Comparison of ENCODE assay signal across 11 cellular contexts in the genomic region with DNA sequence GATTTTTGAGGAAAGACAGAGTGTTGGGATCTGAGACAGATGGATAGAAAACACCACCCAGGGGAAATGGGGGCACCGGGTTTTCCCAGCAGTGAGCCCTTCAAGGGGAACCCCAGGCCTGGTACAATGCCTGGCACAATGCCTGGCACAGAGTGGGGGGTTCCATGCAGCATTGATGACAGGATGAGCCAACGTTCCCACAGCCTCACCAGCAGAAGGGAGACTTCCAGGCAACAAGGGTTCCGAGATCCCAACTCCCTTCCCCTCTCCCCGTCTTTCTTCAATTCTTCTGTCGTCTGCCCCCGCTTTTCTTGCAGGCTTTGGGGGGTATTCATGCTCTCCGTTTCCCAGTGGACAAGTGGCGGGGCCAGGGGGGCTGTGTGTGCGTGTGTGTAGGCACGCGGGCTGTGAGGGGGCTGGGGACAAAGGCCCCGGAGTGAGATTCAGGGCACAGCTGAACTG.
A peak's percentile ranks its signal among the peaks of the same experiment; 100 is the strongest.
DNase-seq lines count a peak whose midpoint lies in the region; FAIRE-seq and TF ChIP-seq lines count a peak whose summit lies in the region.
"Had no signal": no experiment of that assay in that cellular context is flagged by ENCODE, and none has a peak within 500 bp of the region (broad histone marks: within the 10 kb centered on the region; RNA-seq: fewer than 3 reads in every experiment).

No MANE protein-coding gene starts in this region.

- no peaks in the 10 kb centered on the region for H3K9me3 Mint-ChIP-seq in Calu3 (ENCODE audit: low read depth, unreplicated experiment)
- H3K9me3 Mint-ChIP-seq: activated naive CD8-positive, alpha-beta T cell treated with anti-CD3 and anti-CD28 coated beads, Interleukin-2, amount 50 U/mL, for 24 hours; CD4-positive, CD25-positive, alpha-beta regulatory T cell had no signal

- peak overlapping the region; percentile 24 for H3K27ac Mint-ChIP-seq in Calu3 (ENCODE audit: unreplicated experiment)
- H3K27ac Mint-ChIP-seq: activated naive CD8-positive, alpha-beta T cell treated with anti-CD3 and anti-CD28 coated beads, Interleukin-2, amount 50 U/mL, for 24 hours; CD4-positive, CD25-positive, alpha-beta regulatory T cell had no signal

- H3K9me3 ChIP-seq in breast epithelium (no peaks in the 10 kb centered on the region), kidney (ENCODE audit: control insufficient read depth in 1 of 2, low read length in 2 of 2) (no peaks in the 10 kb centered on the region), sigmoid colon (no peaks in the 10 kb centered on the region), MM.1S (replicated peaks; ENCODE audit: insufficient read depth, low read length) (no peaks in the 10 kb centered on the region)

- peak overlapping the region; percentile 38 for H3K4me3 Mint-ChIP-seq in Calu3 (ENCODE audit: low read depth, unreplicated experiment)
- H3K4me3 Mint-ChIP-seq: activated naive CD8-positive, alpha-beta T cell treated with anti-CD3 and anti-CD28 coated beads, Interleukin-2, amount 50 U/mL, for 24 hours; CD4-positive, CD25-positive, alpha-beta regulatory T cell had no signal

- H2AFZ ChIP-seq in MM.1S (ENCODE audit: low read length) = no peak overlapping the region

- H3K27me3 ChIP-seq in breast epithelium (no peaks in the 10 kb centered on the region), sigmoid colon (no peaks in the 10 kb centered on the region), MM.1S (replicated peaks; ENCODE audit: insufficient read depth, low read length) (no peaks in the 10 kb centered on the region)

- H3K4me1 Mint-ChIP-seq in Calu3 (ENCODE audit: low read depth, unreplicated experiment) = peaks cover 30% of the 10 kb centered on the region
- H3K4me1 Mint-ChIP-seq: activated naive CD8-positive, alpha-beta T cell treated with anti-CD3 and anti-CD28 coated beads, Interleukin-2, amount 50 U/mL, for 24 hours; CD4-positive, CD25-positive, alpha-beta regulatory T cell had no signal

- intact Hi-C loops in Calu3 (cut with micrococcal nuclease; ENCODE audit: unreplicated experiment) = no loop called here
- intact Hi-C loops in breast epithelium (cut with DNase I; ENCODE audit: low total_unique reads) = loop anchor here (10.0 kb wide), 1 partner anchor 50 kb away; no protein-coding TSS in a partner anchor
- intact Hi-C loops in kidney (cut with DNase I) = no loop called here
- intact Hi-C loops in sigmoid colon (cut with DNase I) = no loop called here

- DNase-seq in Calu3 (no peak), breast epithelium (ENCODE audit: low spot score in 2 of 2) (no peak), kidney (no peak), sigmoid colon (no peak), foreskin fibroblast (no peak), pons (ENCODE audit: low spot score) (no peak), MM.1S (no peak)
- DNase-seq in stimulated activated naive CD4-positive, alpha-beta T cell (lab: John Stamatoyannopoulos, UW) = no peak
- DNase-seq: activated naive CD8-positive, alpha-beta T cell treated with anti-CD3 and anti-CD28 coated beads, Interleukin-2, amount 50 U/mL, for 24 hours; CD4-positive, CD25-positive, alpha-beta regulatory T cell; KG1 had no signal

- H3K4me3 ChIP-seq in breast epithelium (peak overlapping the region in 1 of 3 donors; percentile 46), kidney (ENCODE audit: low read length in 2 of 2) (no peak overlapping the region), sigmoid colon (no peak overlapping the region), foreskin fibroblast (ENCODE audit: low read depth in 1 of 2, low read length in 2 of 2) (no peak overlapping the region), MM.1S (ENCODE audit: low read length) (no peak overlapping the region)

- H3K36me3 ChIP-seq in breast epithelium (no peaks in the 10 kb centered on the region), kidney (ENCODE audit: control insufficient read depth in 1 of 2, insufficient read depth in 2 of 2, low read length in 2 of 2) (no peaks in the 10 kb centered on the region), sigmoid colon (no peaks in the 10 kb centered on the region), MM.1S (replicated peaks; ENCODE audit: insufficient read depth, low read length) (no peaks in the 10 kb centered on the region)

- no peak for TF ChIP-seq POLR2A in breast epithelium (IDR thresholded peaks at IDR 0.05)
- TF ChIP-seq POLR2A in sigmoid colon (IDR thresholded peaks at IDR 0.05) = no peak

- no peak overlapping the region for H3K4me2 ChIP-seq in MM.1S (ENCODE audit: low read depth, low read length)

- H3F3A ChIP-seq in MM.1S (ENCODE audit: insufficient read depth, low read length) = no peaks in the 10 kb centered on the region

- BruUV-seq in Calu3 (replicated peaks; lab: Mats Ljungman, UMichigan) = no TSS peak

- FAIRE-seq in kidney (lab: Jason Lieb, UNC) = no peak

- no peaks in the 10 kb centered on the region for H3K27me3 Mint-ChIP-seq in Calu3 (ENCODE audit: unreplicated experiment)
- H3K27me3 Mint-ChIP-seq: activated naive CD8-positive, alpha-beta T cell treated with anti-CD3 and anti-CD28 coated beads, Interleukin-2, amount 50 U/mL, for 24 hours; CD4-positive, CD25-positive, alpha-beta regulatory T cell had no signal

- TF ChIP-seq EP300 in sigmoid colon (IDR thresholded peaks at IDR 0.05) = no peak

- CTCF ChIA-PET in Calu3 (lab: Charles Lee) = interaction anchor here (0.8 kb wide), 1 partner anchor 1116 kb away, joined by 3 read pairs; no protein-coding TSS in a partner anchor

- TF ChIP-seq CTCF in Calu3 (IDR thresholded peaks at IDR 0.05; ENCODE audit: unreplicated experiment) (no peak), breast epithelium (IDR thresholded peaks at IDR 0.05) (peak in 1 of 3 donors; percentile 16), kidney (IDR thresholded peaks at IDR 0.05; ENCODE audit: borderline replicate concordance, extremely low read depth, insufficient read depth) (no peak), sigmoid colon (IDR thresholded peaks at IDR 0.05) (no peak), foreskin fibroblast (IDR thresholded peaks at IDR 0.05; ENCODE audit: low read depth, low read length) (no peak), MM.1S (IDR thresholded peaks at IDR 0.05; ENCODE audit: low read length) (no peak)

- H3K4me1 ChIP-seq in breast epithelium (peaks cover 44 to 69% of the 10 kb centered on the region in 2 donors), kidney (ENCODE audit: control insufficient read depth in 1 of 2, insufficient read depth in 1 of 2, low read depth in 1 of 2, low read length in 2 of 2) (peaks cover 75 to 77% of the 10 kb centered on the region in 2 donors), sigmoid colon (peaks cover 0 to 81% (median 79%) of the 10 kb centered on the region in 4 donors), MM.1S (ENCODE audit: low read length) (no peaks in the 10 kb centered on the region)

- 33 to 49% methylated on average over 12 of the region's 12 CpGs for whole genome bisulfite sequencing in sigmoid colon, 2 donors

- no peaks in the 10 kb centered on the region for H3K36me3 Mint-ChIP-seq in Calu3 (ENCODE audit: insufficient read depth, unreplicated experiment)
- H3K36me3 Mint-ChIP-seq: CD4-positive, CD25-positive, alpha-beta regulatory T cell had no signal

- no peaks in the 10 kb centered on the region for H3K79me2 ChIP-seq in MM.1S (ENCODE audit: low read length)

- H3K9me2 ChIP-seq in MM.1S (replicated peaks; ENCODE audit: insufficient read depth, low read length) = no peaks in the 10 kb centered on the region

- H3K27ac ChIP-seq in breast epithelium = peak overlapping the region; percentile 91 to 96
- H3K27ac ChIP-seq in kidney (ENCODE audit: low read depth in 2 of 2, low read length in 2 of 2) = peak overlapping the region; percentile 97 to 98
- peak overlapping the region; percentile 86 to 95 (median 91) for H3K27ac ChIP-seq in sigmoid colon
- no peak overlapping the region for H3K27ac ChIP-seq in MM.1S (ENCODE audit: low read length)

- peak overlapping the region; percentile 0 to 69 for H3K9ac ChIP-seq in kidney (ENCODE audit: low read length in 2 of 2)
- no peak overlapping the region for H3K9ac ChIP-seq in MM.1S (ENCODE audit: low read length)

- H4K20me1 ChIP-seq in MM.1S (ENCODE audit: insufficient read depth, low read length) = no peaks in the 10 kb centered on the region
